In genomic region chr7:15368653-15369052, GRCh38 we compare ENCODE assay signal across 21 cellular contexts.
DNase-seq lines count a peak whose midpoint lies in the region; ATAC-seq, FAIRE-seq and TF ChIP-seq lines count a peak whose summit lies in the region.
"Had no signal": no experiment of that assay in that cellular context is flagged by ENCODE, and none has a peak within 500 bp of the region (broad histone marks: within the 10 kb centered on the region; RNA-seq: fewer than 3 reads in every experiment).

No MANE protein-coding gene starts in this region.

- TF ChIP-seq CTCF in A673 (conservative IDR thresholded peaks at IDR 0.05; ENCODE audit: low read depth, low read length), result no peak
- TF ChIP-seq CTCF in D721Med (IDR thresholded peaks at IDR 0.05; ENCODE audit: insufficient read depth, missing control alignments), result no peak
- TF ChIP-seq CTCF in HFFc6 (IDR thresholded peaks at IDR 0.05), result no peak
- TF ChIP-seq CTCF in body of pancreas (IDR thresholded peaks at IDR 0.05), result no peak

- no peak overlapping the region for H3K4me3 ChIP-seq in A673 (ENCODE audit: low read depth, low read length, poor library complexity, severe bottlenecking)
- H3K4me3 ChIP-seq in body of pancreas, result no peak overlapping the region
- H3K4me3 ChIP-seq: A549, GM23248 had no signal

- WGBS in body of pancreas, 2 donors, result 76 to 87% methylated on average over 1 of the region's 1 CpG

- H3K27me3 Mint-ChIP-seq in HFFc6 (ENCODE audit: insufficient read depth), result no peaks in the 10 kb centered on the region
- H3K27me3 Mint-ChIP-seq: CD4-positive, alpha-beta memory T cell had no signal

- no peak for TF ChIP-seq POLR2A in body of pancreas (IDR thresholded peaks at IDR 0.05)

- intact Hi-C loops in A673 (cut with micrococcal nuclease; ENCODE audit: unreplicated experiment) (no loop called here), body of pancreas (cut with DNase I) (no loop called here)

- H3K27ac ChIP-seq in A673 (ENCODE audit: low read depth, low read length, poor library complexity, severe bottlenecking), result no peak overlapping the region
- H3K27ac ChIP-seq in body of pancreas, result no peak overlapping the region
- H3K27ac ChIP-seq: A549, GM23248 had no signal

- H3K36me3 Mint-ChIP-seq in HFFc6 (ENCODE audit: low read depth), result no peaks in the 10 kb centered on the region
- H3K36me3 Mint-ChIP-seq: CD4-positive, alpha-beta memory T cell had no signal

- no peaks in the 10 kb centered on the region for H3K9me3 Mint-ChIP-seq in HFFc6
- H3K9me3 Mint-ChIP-seq: H9 had no signal

- BruUV-seq in A673 (replicated peaks; lab: Mats Ljungman, UMichigan), result no TSS peak

- peak; percentile 5 for DNase-seq in A673 (ENCODE audit: low spot score)
- no peak for DNase-seq in D721Med (ENCODE audit: insufficient read length, low spot score)
- peak; percentile 30 for DNase-seq in NCI-H69 (lab: John Stamatoyannopoulos, UW)
- peak; percentile 63 for DNase-seq in fibroblast of gingiva (ENCODE audit: low read depth)
- no peak for DNase-seq in HFFc6
- no peak for DNase-seq in body of pancreas
- DNase-seq: 8988T; C1 segment of cervical spinal cord; Calu3; CD4-positive, alpha-beta memory T cell; COR-L47; DMS 273 treated with DMSO at 0.1 percent for 48 hours; DMS79 treated with DMSO at 0.1 percent for 48 hours; GF-D8; GM23248; H9 had no signal

- POLR2A ChIA-PET in A673 (lab: Charles Lee; ENCODE audit: low non-redundant PET), result no interaction called here

- H3K27me3 ChIP-seq in A673 (replicated peaks; ENCODE audit: insufficient read depth, low read depth, low read length, poor library complexity) (no peaks in the 10 kb centered on the region), body of pancreas (no peaks in the 10 kb centered on the region)

- ATAC-seq in body of pancreas, result no peak
- ATAC-seq in GM21526 (IDR thresholded peaks at IDR 0.05; ENCODE audit: low FRiP score, unreplicated experiment), result no peak
- ATAC-seq: A549, HCT116 had no signal

- no peaks in the 10 kb centered on the region for H3K4me1 ChIP-seq in A673 (ENCODE audit: insufficient read depth, low read length, poor library complexity, severe bottlenecking)
- no peaks in the 10 kb centered on the region for H3K4me1 ChIP-seq in body of pancreas
- H3K4me1 ChIP-seq: A549 had no signal

- no peaks in the 10 kb centered on the region for H3K36me3 ChIP-seq in A673 (ENCODE audit: insufficient read depth, low read length, poor library complexity, severe bottlenecking)
- no peaks in the 10 kb centered on the region for H3K36me3 ChIP-seq in body of pancreas (replicated peaks in 1 of 2; ENCODE audit: insufficient read depth in 1 of 2, low read depth in 2 of 2)

- no peaks in the 10 kb centered on the region for H3K4me1 Mint-ChIP-seq in HFFc6 (ENCODE audit: low read depth)
- H3K4me1 Mint-ChIP-seq: CD4-positive, alpha-beta memory T cell; H9 had no signal

- no peak overlapping the region for H3K27ac Mint-ChIP-seq in HFFc6
- H3K27ac Mint-ChIP-seq: CD4-positive, alpha-beta memory T cell; H9 had no signal

- peak; percentile 81 for FAIRE-seq in D721Med (lab: Jason Lieb, UNC)
- FAIRE-seq: A549, GM12891, GM18507 had no signal

- CTCF ChIA-PET in A673 (lab: Charles Lee), result no interaction called here

- no peaks in the 10 kb centered on the region for H3K9me3 ChIP-seq in A673 (ENCODE audit: low read depth, low read length, poor library complexity, severe bottlenecking)
- H3K9me3 ChIP-seq in body of pancreas, result no peaks in the 10 kb centered on the region
- H3K9me3 ChIP-seq: A549 had no signal

- H3K4me3 Mint-ChIP-seq in HFFc6, result no peak overlapping the region
- H3K4me3 Mint-ChIP-seq: CD4-positive, alpha-beta memory T cell; H9 had no signal

Comparison
In these comparisons a context has a peak if more than half of its experiments do, and no peak if none do; other contexts are left out.
1. DNase-seq: peak in A673 (single experiment), NCI-H69 (single experiment) and fibroblast of gingiva (single experiment); none in D721Med (single experiment), HFFc6 (single experiment) and body of pancreas (0 of 4).